Comparison of ENCODE assay signal across 1 cellular context in genomic region chr12:31773223-31773750, GRCh38.
TF ChIP-seq lines count a peak whose summit lies in the region.

No MANE protein-coding gene starts in this region.

TF ChIP-seq in HepG2, 621 proteins besides CTCF, POLR2A, EP300 and RAD21 (continued from another document and continues in another):
- no peak for TF ChIP-seq RBAK (CRISPR knock-in tag; IDR thresholded peaks at IDR 0.05)
- TF ChIP-seq POLR2AphosphoS2 (IDR thresholded peaks at IDR 0.05; ENCODE audit: low read depth, low read length) = no peak
- no peak for TF ChIP-seq TBP (CRISPR knock-in tag; IDR thresholded peaks at IDR 0.05)
- TF ChIP-seq PCBP2 (optimal IDR thresholded peaks at IDR 0.05; ENCODE audit: low read depth, low read length, poor library complexity, severe bottlenecking) = no peak
- TF ChIP-seq IRF1 (CRISPR knock-in tag; IDR thresholded peaks at IDR 0.05; ENCODE audit: low read depth) = no peak
- TF ChIP-seq ZNF562 (CRISPR knock-in tag; IDR thresholded peaks at IDR 0.05; ENCODE audit: borderline replicate concordance) = no peak
- peak; percentile 82 for TF ChIP-seq HOMEZ (CRISPR knock-in tag; IDR thresholded peaks at IDR 0.05; ENCODE audit: low read depth)
- peak; percentile 42; the same call in 1 of the 2 replicates for TF ChIP-seq ZNF616 (CRISPR knock-in tag; IDR thresholded peaks at IDR 0.05; ENCODE audit: low read depth)
- no peak for TF ChIP-seq CBX1 (IDR thresholded peaks at IDR 0.05; ENCODE audit: low read depth)
- no peak for TF ChIP-seq KLF15 (CRISPR knock-in tag; IDR thresholded peaks at IDR 0.05; ENCODE audit: borderline replicate concordance)
- TF ChIP-seq AKAP8 (CRISPR knock-in tag; IDR thresholded peaks at IDR 0.05) = no peak
- TF ChIP-seq ZNF713 (CRISPR knock-in tag; IDR thresholded peaks at IDR 0.05) = 0 out of 2 replicates have a peak, but pooled peaks have one; percentile 39
- TF ChIP-seq NFYB (CRISPR knock-in tag; IDR thresholded peaks at IDR 0.05) = no peak
- no peak for TF ChIP-seq RBM39 (IDR thresholded peaks at IDR 0.05; ENCODE audit: low read depth, low read length, poor library complexity, severe bottlenecking)
- TF ChIP-seq ZNF570 (CRISPR knock-in tag; IDR thresholded peaks at IDR 0.05; ENCODE audit: borderline replicate concordance) = no peak
- no peak for TF ChIP-seq SMAD1 (CRISPR knock-in tag; IDR thresholded peaks at IDR 0.05; ENCODE audit: borderline replicate concordance, low read depth)
- TF ChIP-seq RORA (CRISPR knock-in tag; IDR thresholded peaks at IDR 0.05) = 0 out of 2 replicates have a peak, but pooled peaks have one; percentile 83
- TF ChIP-seq IRF9 (CRISPR knock-in tag; IDR thresholded peaks at IDR 0.05; ENCODE audit: borderline replicate concordance) = no peak
- TF ChIP-seq ZNF260 (CRISPR knock-in tag; IDR thresholded peaks at IDR 0.05; ENCODE audit: borderline replicate concordance, low read depth) = no peak
- peak; percentile 93 for TF ChIP-seq NR2F6 (IDR thresholded peaks at IDR 0.05)
- TF ChIP-seq NR2F6 (CRISPR knock-in tag; IDR thresholded peaks at IDR 0.05) = peak; percentile 95
- no peak for TF ChIP-seq PRDM4 (CRISPR knock-in tag; IDR thresholded peaks at IDR 0.05; ENCODE audit: borderline replicate concordance)
- peak; percentile 87 for TF ChIP-seq ARNTL (CRISPR knock-in tag; IDR thresholded peaks at IDR 0.05)
- TF ChIP-seq ZNF589 (CRISPR knock-in tag; conservative IDR thresholded peaks at IDR 0.05) = 0 out of 2 replicates have a peak, but pooled peaks have one; percentile 85
- TF ChIP-seq PRMT3 (CRISPR knock-in tag; IDR thresholded peaks at IDR 0.05; ENCODE audit: borderline replicate concordance, low read depth) = no peak
- TF ChIP-seq ZBTB33 (CRISPR knock-in tag; IDR thresholded peaks at IDR 0.05) = peak; percentile 78
- TF ChIP-seq ATF6 (CRISPR knock-in tag; conservative IDR thresholded peaks at IDR 0.05) = no peak
- TF ChIP-seq ZSCAN9 (CRISPR knock-in tag; IDR thresholded peaks at IDR 0.05; ENCODE audit: borderline replicate concordance) = peak; percentile 46; the same call in 1 of the 2 replicates
- peak; percentile 88; the same call in 1 of the 2 replicates for TF ChIP-seq NCOA1 (CRISPR knock-in tag; IDR thresholded peaks at IDR 0.05)
- TF ChIP-seq ARNT2 (CRISPR knock-in tag; IDR thresholded peaks at IDR 0.05; ENCODE audit: low read depth) = no peak
- TF ChIP-seq SMARCC2 (IDR thresholded peaks at IDR 0.05) = no peak
- peak; percentile 64 for TF ChIP-seq ZNF574 (CRISPR knock-in tag; IDR thresholded peaks at IDR 0.05)
- TF ChIP-seq ZBTB4 (CRISPR knock-in tag; IDR thresholded peaks at IDR 0.05; ENCODE audit: borderline replicate concordance) = peak; percentile 71
- TF ChIP-seq ZMAT3 (CRISPR knock-in tag; conservative IDR thresholded peaks at IDR 0.05) = no peak
- no peak for TF ChIP-seq ZNF136 (CRISPR knock-in tag; IDR thresholded peaks at IDR 0.05; ENCODE audit: low read depth)
- no peak for TF ChIP-seq ATRX (CRISPR knock-in tag; IDR thresholded peaks at IDR 0.05; ENCODE audit: borderline replicate concordance)
- peak; percentile 93 for TF ChIP-seq HDAC1 (CRISPR knock-in tag; IDR thresholded peaks at IDR 0.05)
- TF ChIP-seq NCOA2 (CRISPR knock-in tag; IDR thresholded peaks at IDR 0.05) = peak; percentile 92
- no peak for TF ChIP-seq ATAD3A (CRISPR knock-in tag; IDR thresholded peaks at IDR 0.05)
- no peak for TF ChIP-seq ADNP (CRISPR knock-in tag; IDR thresholded peaks at IDR 0.05)
- no peak for TF ChIP-seq PTBP1 (IDR thresholded peaks at IDR 0.05; ENCODE audit: low read depth, low read length, poor library complexity, severe bottlenecking)
- TF ChIP-seq TMF1 (CRISPR knock-in tag; IDR thresholded peaks at IDR 0.05; ENCODE audit: low read depth) = peak; percentile 57
- no peak for TF ChIP-seq ZNF513 (CRISPR knock-in tag; conservative IDR thresholded peaks at IDR 0.05)
- TF ChIP-seq SMYD3 (CRISPR knock-in tag; IDR thresholded peaks at IDR 0.05) = peak; percentile 91; the same call in 1 of the 2 replicates
- TF ChIP-seq ZNF644 (CRISPR knock-in tag; IDR thresholded peaks at IDR 0.05; ENCODE audit: low read depth) = peak; percentile 28; the same call in 1 of the 2 replicates
